8 cellular contexts compared by ENCODE assay signal in the genomic region with DNA sequence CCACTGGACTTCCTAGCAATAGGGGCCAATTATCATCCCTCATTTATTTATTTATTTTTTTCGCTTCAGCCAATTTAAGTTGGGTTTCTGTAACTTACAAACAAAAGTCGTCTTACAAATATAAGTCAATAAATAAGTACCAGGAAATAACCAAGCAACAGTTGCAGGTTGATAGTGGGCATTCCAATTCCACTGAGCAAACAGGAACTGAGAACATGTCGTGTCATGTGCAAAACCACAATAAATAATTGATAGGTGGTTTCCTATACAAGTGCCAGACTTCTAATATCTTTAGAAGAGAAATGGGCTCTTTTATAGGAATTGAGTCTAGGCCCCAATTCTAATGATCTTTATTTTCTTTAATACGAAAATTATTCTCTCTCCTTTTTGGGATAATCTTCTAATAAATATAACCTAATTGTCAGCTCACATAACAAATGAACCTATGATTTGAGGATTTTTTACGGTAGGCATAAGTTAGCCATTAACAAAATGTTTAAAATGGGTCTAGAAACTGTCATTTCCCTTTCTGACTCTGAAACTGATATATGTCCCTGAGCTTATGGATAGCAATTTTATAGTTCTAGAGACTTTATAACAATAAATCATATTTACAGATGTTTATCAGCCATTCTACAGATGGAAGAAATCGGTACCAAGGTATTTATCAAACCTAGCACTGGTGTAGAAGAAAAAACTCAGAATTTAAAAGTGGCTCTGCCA.
DNase-seq lines count a peak whose midpoint lies in the region; ATAC-seq, FAIRE-seq and TF ChIP-seq lines count a peak whose summit lies in the region.
"Had no signal": no experiment of that assay in that cellular context is flagged by ENCODE, and none has a peak within 500 bp of the region (broad histone marks: within the 10 kb centered on the region; RNA-seq: fewer than 3 reads in every experiment).

No MANE protein-coding gene starts in this region.

- no peak for TF ChIP-seq RAD21 in SK-N-SH (IDR thresholded peaks at IDR 0.05; ENCODE audit: low read length)

- H3K27me3 ChIP-seq in PC-3 (ENCODE audit: low read length) (no peaks in the 10 kb centered on the region), SK-N-SH (ENCODE audit: insufficient read depth) (no peaks in the 10 kb centered on the region), PC-9 (ENCODE audit: insufficient read depth, low read depth) (no peaks in the 10 kb centered on the region)

- H3K27ac Mint-ChIP-seq in naive B cell, result peak overlapping the region; percentile 95 to 98 (median 97)

- peaks cover 0 to 12% (median 0%) of the 10 kb centered on the region in 7 donors for H3K9me3 Mint-ChIP-seq in naive B cell
- H3K9me3 Mint-ChIP-seq: neural crest cell had no signal

- peak; percentile 90 for FAIRE-seq in GM19239 (lab: Jason Lieb, UNC)

- ATAC-seq in HG02943 (IDR thresholded peaks at IDR 0.05; ENCODE audit: low read depth, unreplicated experiment), result peak; percentile 82
- peak; percentile 25; the same call in 1 of the 2 replicates for ATAC-seq in PC-3
- ATAC-seq in naive B cell (ENCODE audit: low read depth in 2 of 2), result peak; percentile 69 to 70

- TF ChIP-seq EP300 in SK-N-SH (IDR thresholded peaks at IDR 0.05; ENCODE audit: borderline replicate concordance in 1 of 2, low read depth in 1 of 2, low read length in 1 of 2), result no peak

- intact Hi-C loops in PC-3 (cut with micrococcal nuclease), result no loop called here
- intact Hi-C loops in PC-9 (cut with micrococcal nuclease; ENCODE audit: unreplicated experiment), result no loop called here

- H3K4me1 Mint-ChIP-seq in naive B cell, result peaks cover 30 to 74% (median 51%) of the 10 kb centered on the region in 3 donors

- peaks cover 24% of the 10 kb centered on the region for H3K4me1 ChIP-seq in PC-3 (ENCODE audit: insufficient read depth, low read length)
- no peaks in the 10 kb centered on the region; a peak in 1 of 4 replicates for H3K4me1 ChIP-seq in SK-N-SH (ENCODE audit: control insufficient read depth in 1 of 2, insufficient read depth in 2 of 2, low read depth in 1 of 2, low read length in 1 of 2)
- no peaks in the 10 kb centered on the region for H3K4me1 ChIP-seq in PC-9 (replicated peaks; ENCODE audit: insufficient read depth)

- no peak overlapping the region for H3K4me3 ChIP-seq in PC-3 (ENCODE audit: low read length)
- H3K4me3 ChIP-seq in SK-N-SH (ENCODE audit: low read depth in 2 of 2, low read length in 1 of 2), result no peak overlapping the region
- no peak overlapping the region for H3K4me3 ChIP-seq in PC-9

- H3K36me3 ChIP-seq in PC-3 (ENCODE audit: low read depth, low read length) (peaks cover 9% of the 10 kb centered on the region), SK-N-SH (replicated peaks in 1 of 2; ENCODE audit: control insufficient read depth in 1 of 2, insufficient read depth in 2 of 2, low read length in 1 of 2) (peaks cover 4 to 48% of the 10 kb centered on the region in 2 experiments), PC-9 (ENCODE audit: low read depth) (no peaks in the 10 kb centered on the region)

- H3K9me2 ChIP-seq in PC-3 (replicated peaks; ENCODE audit: low read length) (no peaks in the 10 kb centered on the region), SK-N-SH (no peaks in the 10 kb centered on the region), PC-9 (ENCODE audit: insufficient read depth) (no peaks in the 10 kb centered on the region)

- no peak overlapping the region for H2AFZ ChIP-seq in PC-3 (ENCODE audit: low read length)
- no peak overlapping the region for H2AFZ ChIP-seq in SK-N-SH (ENCODE audit: low read depth)
- H2AFZ ChIP-seq in PC-9, result no peak overlapping the region

- CTCF ChIA-PET in PC-3 (lab: Charles Lee), result no interaction called here
- CTCF ChIA-PET in SK-N-SH (lab: Yijun Ruan, JAX), result no interaction called here
- CTCF ChIA-PET in PC-9 (lab: Charles Lee), result no interaction called here

- TF ChIP-seq CTCF in PC-3 (conservative IDR thresholded peaks at IDR 0.05; ENCODE audit: low read depth, low read length) (no peak), SK-N-SH (IDR thresholded peaks at IDR 0.05) (no peak), PC-9 (conservative IDR thresholded peaks at IDR 0.05) (no peak)

- BruUV-seq in PC-3 (replicated peaks; lab: Mats Ljungman, UMichigan), result no TSS peak
- no TSS peak for BruUV-seq in PC-9 (replicated peaks; lab: Mats Ljungman, UMichigan)

- peak overlapping the region in 7 of 8 donors; percentile 9 to 73 (median 65) for H3K4me3 Mint-ChIP-seq in naive B cell
- H3K4me3 Mint-ChIP-seq: neural crest cell had no signal

- H3K4me2 ChIP-seq in PC-3 (ENCODE audit: low read length) (peak overlapping the region; percentile 0; the same call in 1 of the 2 replicates), SK-N-SH (no peak overlapping the region), PC-9 (no peak overlapping the region)

- DNase-seq in GM19239 (ENCODE audit: insufficient read length, low spot score), result no peak
- DNase-seq in PC-3, result peak; percentile 66
- peak; percentile 71 for DNase-seq in naive B cell
- no peak for DNase-seq in SK-N-SH
- no peak for DNase-seq in AML-193 (lab: John Stamatoyannopoulos, UW)
- no peak for DNase-seq in PC-9

- H3K9me3 ChIP-seq in PC-3 (ENCODE audit: low read length), result no peaks in the 10 kb centered on the region
- H3K9me3 ChIP-seq in SK-N-SH, result no peaks in the 10 kb centered on the region
- no peaks in the 10 kb centered on the region for H3K9me3 ChIP-seq in PC-9 (ENCODE audit: insufficient read depth, low read depth)

- H3F3A ChIP-seq in PC-3 (ENCODE audit: low read length, unreplicated experiment) (peaks cover 7% of the 10 kb centered on the region), SK-N-SH (replicated peaks; ENCODE audit: insufficient read depth) (peaks cover 27% of the 10 kb centered on the region), PC-9 (ENCODE audit: insufficient read depth, low read depth) (no peaks in the 10 kb centered on the region)

- POLR2A ChIA-PET in PC-3 (lab: Charles Lee; ENCODE audit: unreplicated experiment) (interaction anchor here (0.6 kb wide), 1 partner anchor 24 kb away, joined by 5 read pairs; no protein-coding TSS in a partner anchor), SK-N-SH (lab: Yijun Ruan, JAX) (no interaction called here), PC-9 (lab: Charles Lee; ENCODE audit: unreplicated experiment) (no interaction called here)

- H4K20me1 ChIP-seq in PC-3 (ENCODE audit: low read length), result no peaks in the 10 kb centered on the region
- no peaks in the 10 kb centered on the region for H4K20me1 ChIP-seq in SK-N-SH (ENCODE audit: insufficient read depth)
- no peaks in the 10 kb centered on the region for H4K20me1 ChIP-seq in PC-9 (ENCODE audit: insufficient read depth)

- H3K27me3 Mint-ChIP-seq in naive B cell, result no peaks in the 10 kb centered on the region

- no peak overlapping the region for H3K9ac ChIP-seq in PC-3 (ENCODE audit: low read length)
- no peak overlapping the region for H3K9ac ChIP-seq in SK-N-SH

- 92% methylated on average over 6 of the region's 6 CpGs for WGBS in SK-N-SH (ENCODE audit: low lambda C conversion rate)

- no peak overlapping the region for H3K27ac ChIP-seq in PC-3 (ENCODE audit: low read length)
- no peak overlapping the region for H3K27ac ChIP-seq in SK-N-SH (ENCODE audit: low read depth in 2 of 2, low read length in 1 of 2)
- H3K27ac ChIP-seq in PC-9, result no peak overlapping the region

- peaks cover 3% of the 10 kb centered on the region; the same call in 1 of the 2 replicates for H3K79me2 ChIP-seq in PC-3 (ENCODE audit: low read length)
- H3K79me2 ChIP-seq in SK-N-SH (ENCODE audit: insufficient read depth), result peaks cover 98% of the 10 kb centered on the region
- H3K79me2 ChIP-seq in PC-9 (ENCODE audit: low read depth), result no peaks in the 10 kb centered on the region

- peaks cover 9 to 13% of the 10 kb centered on the region in 2 donors for H3K36me3 Mint-ChIP-seq in naive B cell

TF ChIP-seq in SK-N-SH, 30 proteins besides CTCF, POLR2A, EP300 and RAD21 (continues in another document):
- TF ChIP-seq SMC3 (IDR thresholded peaks at IDR 0.05; ENCODE audit: low read depth, low read length) (no peak), ELF1 (IDR thresholded peaks at IDR 0.05) (no peak), MEF2A (IDR thresholded peaks at IDR 0.05; ENCODE audit: borderline replicate concordance, low read depth) (no peak), JUND (IDR thresholded peaks at IDR 0.05) (no peak), RXRA (IDR thresholded peaks at IDR 0.05; ENCODE audit: borderline replicate concordance, low read depth) (no peak), FOXJ3 (CRISPR knock-in tag; IDR thresholded peaks at IDR 0.05) (no peak)
- TF ChIP-seq, protein P1, sequence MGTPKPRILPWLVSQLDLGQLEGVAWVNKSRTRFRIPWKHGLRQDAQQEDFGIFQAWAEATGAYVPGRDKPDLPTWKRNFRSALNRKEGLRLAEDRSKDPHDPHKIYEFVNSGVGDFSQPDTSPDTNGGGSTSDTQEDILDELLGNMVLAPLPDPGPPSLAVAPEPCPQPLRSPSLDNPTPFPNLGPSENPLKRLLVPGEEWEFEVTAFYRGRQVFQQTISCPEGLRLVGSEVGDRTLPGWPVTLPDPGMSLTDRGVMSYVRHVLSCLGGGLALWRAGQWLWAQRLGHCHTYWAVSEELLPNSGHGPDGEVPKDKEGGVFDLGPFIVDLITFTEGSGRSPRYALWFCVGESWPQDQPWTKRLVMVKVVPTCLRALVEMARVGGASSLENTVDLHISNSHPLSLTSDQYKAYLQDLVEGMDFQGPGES (IDR thresholded peaks at IDR 0.05; ENCODE audit: low read depth, low read length), result no peak
- TF ChIP-seq, protein P2, sequence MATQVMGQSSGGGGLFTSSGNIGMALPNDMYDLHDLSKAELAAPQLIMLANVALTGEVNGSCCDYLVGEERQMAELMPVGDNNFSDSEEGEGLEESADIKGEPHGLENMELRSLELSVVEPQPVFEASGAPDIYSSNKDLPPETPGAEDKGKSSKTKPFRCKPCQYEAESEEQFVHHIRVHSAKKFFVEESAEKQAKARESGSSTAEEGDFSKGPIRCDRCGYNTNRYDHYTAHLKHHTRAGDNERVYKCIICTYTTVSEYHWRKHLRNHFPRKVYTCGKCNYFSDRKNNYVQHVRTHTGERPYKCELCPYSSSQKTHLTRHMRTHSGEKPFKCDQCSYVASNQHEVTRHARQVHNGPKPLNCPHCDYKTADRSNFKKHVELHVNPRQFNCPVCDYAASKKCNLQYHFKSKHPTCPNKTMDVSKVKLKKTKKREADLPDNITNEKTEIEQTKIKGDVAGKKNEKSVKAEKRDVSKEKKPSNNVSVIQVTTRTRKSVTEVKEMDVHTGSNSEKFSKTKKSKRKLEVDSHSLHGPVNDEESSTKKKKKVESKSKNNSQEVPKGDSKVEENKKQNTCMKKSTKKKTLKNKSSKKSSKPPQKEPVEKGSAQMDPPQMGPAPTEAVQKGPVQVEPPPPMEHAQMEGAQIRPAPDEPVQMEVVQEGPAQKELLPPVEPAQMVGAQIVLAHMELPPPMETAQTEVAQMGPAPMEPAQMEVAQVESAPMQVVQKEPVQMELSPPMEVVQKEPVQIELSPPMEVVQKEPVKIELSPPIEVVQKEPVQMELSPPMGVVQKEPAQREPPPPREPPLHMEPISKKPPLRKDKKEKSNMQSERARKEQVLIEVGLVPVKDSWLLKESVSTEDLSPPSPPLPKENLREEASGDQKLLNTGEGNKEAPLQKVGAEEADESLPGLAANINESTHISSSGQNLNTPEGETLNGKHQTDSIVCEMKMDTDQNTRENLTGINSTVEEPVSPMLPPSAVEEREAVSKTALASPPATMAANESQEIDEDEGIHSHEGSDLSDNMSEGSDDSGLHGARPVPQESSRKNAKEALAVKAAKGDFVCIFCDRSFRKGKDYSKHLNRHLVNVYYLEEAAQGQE (IDR thresholded peaks at IDR 0.05; ENCODE audit: low read depth, low read length), result no peak

Comparison
In these comparisons a context has a peak if more than half of its experiments do, and no peak if none do; other contexts are left out.
1. DNase-seq: peak in PC-3 (single experiment) and naive B cell (single experiment); none in GM19239 (single experiment), SK-N-SH (single experiment), AML-193 (0 of 2) and PC-9 (0 of 2).
2. ATAC-seq: peak in every context shown above with its lines; median percentile 82 in HG02943; 70 in naive B cell; 25 in PC-3.